ENCODE assay signal across 8 cellular contexts in genomic region chr6:121305957-121306607, GRCh38. TPM values are rescaled to one million over a fixed set of nuclear protein-coding genes. Genes with fewer than 3 reads are reported as not detected.
DNase-seq lines count a peak whose midpoint lies in the region; ATAC-seq and TF ChIP-seq lines count a peak whose summit lies in the region.

No MANE protein-coding gene starts in this region.

- H3K27me3 ChIP-seq in AG04450 (ENCODE audit: control insufficient read depth, insufficient read depth, low read length) (no peaks in the 10 kb centered on the region), adrenal gland (no peaks in the 10 kb centered on the region)

- no peaks in the 10 kb centered on the region for H3K4me1 ChIP-seq in adrenal gland (replicated peaks in 1 of 2)

- no peaks in the 10 kb centered on the region for H3K36me3 ChIP-seq in adrenal gland (replicated peaks in 1 of 2)

- H3K27ac ChIP-seq in AG04450 (ENCODE audit: low read depth, low read length) (no peak overlapping the region), adrenal gland (no peak overlapping the region)

- no peak for DNase-seq in AG04450 (ENCODE audit: low read depth, low spot score)
- peak; percentile 26 for DNase-seq in NCI-H2029 (lab: John Stamatoyannopoulos, UW)
- no peak for DNase-seq in adrenal gland
- DNase-seq in left lobe of liver (ENCODE audit: low spot score) = no peak
- DNase-seq in stimulated activated CD4-positive, alpha-beta T cell treated with anti-CD3 and anti-CD28 coated beads, Interleukin-15, amount 100 ng/mL, for 24 hours = no peak

- H3K9me3 ChIP-seq in AG04450 (ENCODE audit: control insufficient read depth, insufficient read depth, low read length) (no peaks in the 10 kb centered on the region), adrenal gland (replicated peaks in 1 of 3) (no peaks in the 10 kb centered on the region)

- ATAC-seq in GM18502 (IDR thresholded peaks at IDR 0.05; ENCODE audit: poor library complexity, unreplicated experiment) (peak; percentile 91), HG02870 (IDR thresholded peaks at IDR 0.05; ENCODE audit: unreplicated experiment) (peak; percentile 85), left lobe of liver (peak; percentile 59), HG03039 (IDR thresholded peaks at IDR 0.05; ENCODE audit: unreplicated experiment) (no peak)

- H3K4me3 ChIP-seq in AG04450 (ENCODE audit: low read depth, low read length) (no peak overlapping the region), adrenal gland (no peak overlapping the region)

- CTCF ChIA-PET in AG04450 (lab: Charles Lee) = interaction anchor here (1.0 to 4.8 kb wide), 4 partner anchors 8 to 253 kb away, joined by 4 to 31 read pairs (median 6); no protein-coding TSS in a partner anchor

- TF ChIP-seq CTCF in AG04450 (IDR thresholded peaks at IDR 0.05; ENCODE audit: low read depth, low read length) (peak; percentile 50), adrenal gland (IDR thresholded peaks at IDR 0.05) (peak; percentile 40 to 56 (median 50))

- POLR2A ChIA-PET in AG04450 (lab: Yijun Ruan, JAX) = no interaction called here

- intact Hi-C loops in adrenal gland (cut with DNase I) = loop anchor here in 1 of 2 donors (10.0 kb wide), 1 partner anchor 251 kb away; no protein-coding TSS in a partner anchor

- TF ChIP-seq POLR2A in adrenal gland (IDR thresholded peaks at IDR 0.05) = no peak

- WGBS in adrenal gland, 4 donors = 47 to 53% (median 48%) methylated on average over 7 of the region's 7 CpGs

RNA-seq across cellular contexts. Expression of gene TBC1D32, which starts 28.2 kb away (rescaled TPM):
- polyA plus RNA-seq in AG04450 (2011; rRNA removed) = 3.5 and 6.3 TPM in 2 replicates
- polyA minus RNA-seq in AG04450 (2011; rRNA and poly(A)+ RNA removed) = 6.5 and 9.5 TPM in 2 replicates
- 10 to 100 TPM in 5 of 8 donors, 1 to 10 TPM in 3; 4.8 to 39.5 (median 13.2) TPM for total RNA-seq in adrenal gland
- 1 to 10 TPM; 1.9 to 6.2 (median 5.3) TPM for polyA plus RNA-seq in adrenal gland
- 0.75 TPM for total RNA-seq in left lobe of liver
